In genomic region chr14:92546347-92547053, GRCh38 we compare ENCODE assay signal across 13 cellular contexts. TPM values are rescaled to one million over a fixed set of nuclear protein-coding genes. Genes with fewer than 3 reads are reported as not detected.
DNase-seq lines count a peak whose midpoint lies in the region; ATAC-seq lines count a peak whose summit lies in the region.
"Had no signal": no experiment of that assay in that cellular context is flagged by ENCODE, and none has a peak within 500 bp of the region (broad histone marks: within the 10 kb centered on the region; RNA-seq: fewer than 3 reads in every experiment).

No MANE protein-coding gene starts in this region.

- H3K4me3 Mint-ChIP-seq in activated T-helper 17 cell treated with anti-CD3 and anti-CD28 coated beads, Interleukin-2, amount 50 U/mL, for 72 hours = no peak overlapping the region
- no peak overlapping the region for H3K4me3 Mint-ChIP-seq in natural killer cell treated with Interleukin-12 subunit alpha and Interleukin-12 subunit beta and Interleukin-15 and Interleukin-18, amount 100 ng/mL, for 72 hours

- no peak for ATAC-seq in activated T-helper 17 cell treated with anti-CD3 and anti-CD28 coated beads, Interleukin-2, amount 50 U/mL, for 72 hours (replicated peaks)
- no peak for ATAC-seq in natural killer cell treated with Interleukin-12 subunit alpha and Interleukin-12 subunit beta and Interleukin-15 and Interleukin-18, amount 100 ng/mL, for 72 hours
- ATAC-seq in GM21825 (IDR thresholded peaks at IDR 0.05; ENCODE audit: unreplicated experiment) (no peak), GM18520 (IDR thresholded peaks at IDR 0.05; ENCODE audit: unreplicated experiment) (no peak)
- ATAC-seq: lower lobe of right lung had no signal

- H3K27ac Mint-ChIP-seq in activated T-helper 17 cell treated with anti-CD3 and anti-CD28 coated beads, Interleukin-2, amount 50 U/mL, for 72 hours = peak overlapping the region; percentile 76
- H3K27ac Mint-ChIP-seq in natural killer cell treated with Interleukin-12 subunit alpha and Interleukin-12 subunit beta and Interleukin-15 and Interleukin-18, amount 100 ng/mL, for 72 hours = peak overlapping the region; percentile 54 to 59

- no peaks in the 10 kb centered on the region for H3K27me3 Mint-ChIP-seq in activated T-helper 17 cell treated with anti-CD3 and anti-CD28 coated beads, Interleukin-2, amount 50 U/mL, for 72 hours
- H3K27me3 Mint-ChIP-seq in natural killer cell treated with Interleukin-12 subunit alpha and Interleukin-12 subunit beta and Interleukin-15 and Interleukin-18, amount 100 ng/mL, for 72 hours = no peaks in the 10 kb centered on the region

- no peaks in the 10 kb centered on the region for H3K9me3 Mint-ChIP-seq in activated T-helper 17 cell treated with anti-CD3 and anti-CD28 coated beads, Interleukin-2, amount 50 U/mL, for 72 hours
- H3K9me3 Mint-ChIP-seq in natural killer cell treated with Interleukin-12 subunit alpha and Interleukin-12 subunit beta and Interleukin-15 and Interleukin-18, amount 100 ng/mL, for 72 hours = no peaks in the 10 kb centered on the region

- peaks cover 8% of the 10 kb centered on the region for H3K4me1 Mint-ChIP-seq in activated T-helper 17 cell treated with anti-CD3 and anti-CD28 coated beads, Interleukin-2, amount 50 U/mL, for 72 hours
- peaks cover 68 to 74% of the 10 kb centered on the region in 2 donors for H3K4me1 Mint-ChIP-seq in natural killer cell treated with Interleukin-12 subunit alpha and Interleukin-12 subunit beta and Interleukin-15 and Interleukin-18, amount 100 ng/mL, for 72 hours (ENCODE audit: low read depth in 2 of 2)

- no peaks in the 10 kb centered on the region for H3K36me3 Mint-ChIP-seq in activated T-helper 17 cell treated with anti-CD3 and anti-CD28 coated beads, Interleukin-2, amount 50 U/mL, for 72 hours (ENCODE audit: low read depth)
- H3K36me3 Mint-ChIP-seq in natural killer cell treated with Interleukin-12 subunit alpha and Interleukin-12 subunit beta and Interleukin-15 and Interleukin-18, amount 100 ng/mL, for 72 hours = peaks cover 6% of the 10 kb centered on the region

- peak; percentile 3 for DNase-seq in NCI-H1092 (lab: John Stamatoyannopoulos, UW)
- no peak for DNase-seq in NCI-H1092 treated with DMSO at 0.1 percent for 48 hours (lab: John Stamatoyannopoulos, UW)
- DNase-seq in HK-2 (ENCODE audit: unreplicated experiment) = peak; percentile 21
- DNase-seq in natural killer cell treated with Interleukin-12 subunit alpha and Interleukin-12 subunit beta and Interleukin-15 and Interleukin-18, amount 100 ng/mL, for 72 hours (ENCODE audit: low spot score) = no peak
- no peak for DNase-seq in HuH-7 (ENCODE audit: low spot score)
- DNase-seq: 8988T; activated CD8-positive, alpha-beta memory T cell treated with anti-CD3 and anti-CD28 coated beads, Interleukin-2, amount 50 U/mL, for 48 hours; lower lobe of right lung; NCI-H510A treated with DMSO at 0.1 percent for 48 hours had no signal

RNA-seq across cellular contexts. Expression of gene RIN3, which starts 32.9 kb away (rescaled TPM):
- total RNA-seq in activated T-helper 17 cell treated with anti-CD3 and anti-CD28 coated beads, Interleukin-2, amount 50 U/mL, for 72 hours = 10 to 100 TPM; 14.1 to 24.1 TPM
- 100 to 1,000 TPM; 151 to 202 TPM for total RNA-seq in natural killer cell treated with Interleukin-12 subunit alpha and Interleukin-12 subunit beta and Interleukin-15 and Interleukin-18, amount 100 ng/mL, for 72 hours
- total RNA-seq: HT-29 had no signal

Comparison
In these comparisons a context has a peak if more than half of its experiments do, and no peak if none do; other contexts are left out.
1. DNase-seq: peak in NCI-H1092 (single experiment) and HK-2 (single experiment); none in NCI-H1092 treated with DMSO at 0.1 percent for 48 hours (single experiment), natural killer cell treated with Interleukin-12 subunit alpha and Interleukin-12 subunit beta and Interleukin-15 and Interleukin-18, amount 100 ng/mL, for 72 hours (single experiment) and HuH-7 (single experiment).
2. RNA of gene RIN3, which starts 32.9 kb away (total RNA-seq): 151 to 202 TPM in natural killer cell treated with Interleukin-12 subunit alpha and Interleukin-12 subunit beta and Interleukin-15 and Interleukin-18, amount 100 ng/mL, for 72 hours; 14.1 to 24.1 TPM in activated T-helper 17 cell treated with anti-CD3 and anti-CD28 coated beads, Interleukin-2, amount 50 U/mL, for 72 hours; every median in the first group is over 4 times any median in the second.